11 cellular contexts compared by ENCODE assay signal in the genomic region with DNA sequence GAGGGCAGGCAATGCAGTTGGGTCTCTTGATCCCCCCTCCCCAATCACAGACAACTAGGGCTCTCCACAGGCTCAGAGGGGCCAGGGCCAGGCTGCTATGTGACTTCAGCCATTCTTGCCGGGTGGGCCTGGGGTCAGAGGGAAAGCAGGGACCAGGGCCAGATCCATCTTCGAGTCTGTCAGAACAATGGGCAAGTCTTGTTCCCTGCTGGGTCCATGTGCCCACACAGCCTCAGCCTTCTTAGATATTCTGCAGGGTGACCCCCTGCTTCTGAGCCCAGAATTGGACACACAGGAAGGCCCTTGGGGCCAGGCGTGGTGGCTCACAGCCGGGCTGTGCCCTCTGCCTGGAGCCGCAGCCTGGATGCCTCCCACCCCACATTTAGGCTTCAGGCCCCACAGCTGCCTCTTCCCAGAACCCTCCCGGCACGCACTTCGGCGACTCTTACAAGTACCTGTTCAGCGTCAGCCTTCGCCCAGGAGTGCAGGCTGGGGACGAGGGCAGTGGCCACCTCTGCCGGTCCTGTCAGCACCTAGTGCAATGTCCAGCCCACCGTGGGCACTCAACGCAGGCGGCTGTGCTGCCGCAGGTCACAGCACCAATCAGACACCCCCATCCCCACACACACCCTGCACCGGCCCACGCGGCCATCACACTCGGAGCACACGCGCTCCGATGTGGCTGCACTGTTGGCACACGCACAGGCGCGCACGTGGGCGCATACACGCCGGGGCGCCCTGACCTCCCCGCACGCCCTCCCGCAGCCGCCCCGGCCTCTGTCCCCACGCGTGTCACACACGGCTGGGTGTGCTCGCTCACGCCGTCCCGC. TPM values are rescaled to one million over a fixed set of nuclear protein-coding genes. Genes with fewer than 3 reads are reported as not detected.
DNase-seq lines count a peak whose midpoint lies in the region; ATAC-seq, FAIRE-seq and TF ChIP-seq lines count a peak whose summit lies in the region.
"Not testable (repeated sequence)": the region's sequence is repeated elsewhere in the genome, so short reads cannot be mapped to it uniquely, and the experiment has no call there.
"Had no signal": no experiment of that assay in that cellular context is flagged by ENCODE, and none has a peak within 500 bp of the region (broad histone marks: within the 10 kb centered on the region; RNA-seq: fewer than 3 reads in every experiment).

No MANE protein-coding gene starts in this region.

- peak overlapping the region; percentile 64 for H3K27ac ChIP-seq in endodermal cell (ENCODE audit: low read depth, low read length)
- H3K27ac ChIP-seq in layer of hippocampus (ENCODE audit: low read depth, low read length), result peak overlapping the region; percentile 30
- peak overlapping the region in 3 of 4 donors; percentile 32 to 67 (median 45) for H3K27ac ChIP-seq in pancreas
- H3K27ac ChIP-seq in upper lobe of left lung, result peak overlapping the region; percentile 82 to 96 (median 86)

- TF ChIP-seq POLR2A in upper lobe of left lung (IDR thresholded peaks at IDR 0.05), result not testable (repeated sequence)

- H3K9ac ChIP-seq in endodermal cell (ENCODE audit: extremely low read depth, low read length, poor library complexity, severe bottlenecking), result not testable (repeated sequence)

- FAIRE-seq in pancreas (lab: Jason Lieb, UNC), result not testable (repeated sequence)

- not testable (repeated sequence) for H3K36me3 Mint-ChIP-seq in WTC11; activated naive CD8-positive, alpha-beta T cell treated with anti-CD3 and anti-CD28 coated beads for 36 hours; endodermal cell (ENCODE audit: low read depth)

- H3K4me3 ChIP-seq in endodermal cell (ENCODE audit: low read length); pancreas; upper lobe of left lung: not testable (repeated sequence)

- H3K9me3 ChIP-seq in endodermal cell (ENCODE audit: control insufficient read depth, low read length); pancreas; upper lobe of left lung: not testable (repeated sequence)

- POLR2A ChIA-PET in WTC11 (lab: Charles Lee), result not testable (repeated sequence)

- ATAC-seq in WTC11, result peak; percentile 15; the same call in 1 of the 2 replicates
- ATAC-seq in pancreas, result peak; percentile 11 to 39 (median 32)
- ATAC-seq in upper lobe of left lung (ENCODE audit: low FRiP score in 2 of 2), result not testable (repeated sequence)

- WGBS in endodermal cell (ENCODE audit: insufficient coverage in 1 of 2, insufficient read length in 1 of 2), 2 experiments, result 79 to 91% methylated on average over 4 to 40 of the region's 44 CpGs
- 18 to 26% methylated on average over 28 to 44 of the region's 44 CpGs for WGBS in pancreas, 2 donors
- 51% methylated on average over 21 of the region's 44 CpGs; no CpG with 5 or more reads in 1 of the 2 donors for WGBS in upper lobe of left lung, 2 donors

- H3K27ac Mint-ChIP-seq in WTC11, result peak overlapping the region; percentile 70; the same call in 1 of the 2 replicates
- peak overlapping the region; percentile 91 for H3K27ac Mint-ChIP-seq in activated naive CD8-positive, alpha-beta T cell treated with anti-CD3 and anti-CD28 coated beads for 36 hours
- H3K27ac Mint-ChIP-seq in endodermal cell, result not testable (repeated sequence)

- not testable (repeated sequence) for TF ChIP-seq EP300 in upper lobe of left lung (IDR thresholded peaks at IDR 0.05)

- DNase-seq in DMS79 (lab: John Stamatoyannopoulos, UW), result peak; percentile 12
- DNase-seq in NCI-H2171 treated with DMSO at 0.1 percent for 48 hours (lab: John Stamatoyannopoulos, UW), result peak; percentile 46
- not testable (repeated sequence) for DNase-seq in WTC11 (ENCODE audit: low spot score); activated naive CD8-positive, alpha-beta T cell treated with anti-CD3 and anti-CD28 coated beads for 36 hours
- peak; percentile 53 for DNase-seq in endodermal cell
- DNase-seq in pancreas, result peak in 5 of 6 donors; percentile 45 to 81 (median 62)
- peak in 1 of 2 donors; percentile 66 for DNase-seq in upper lobe of left lung

- not testable (repeated sequence) for TF ChIP-seq CTCF in WTC11 (IDR thresholded peaks at IDR 0.05); endodermal cell (conservative IDR thresholded peaks at IDR 0.05); pancreas (IDR thresholded peaks at IDR 0.05); upper lobe of left lung (IDR thresholded peaks at IDR 0.05)

- not testable (repeated sequence) for H3K9me3 Mint-ChIP-seq in WTC11; activated naive CD8-positive, alpha-beta T cell treated with anti-CD3 and anti-CD28 coated beads for 36 hours
- H3K9me3 Mint-ChIP-seq in endodermal cell, result peaks cover 11% of the 10 kb centered on the region

- H3K4me1 Mint-ChIP-seq in WTC11 (peaks cover 12% of the 10 kb centered on the region), endodermal cell (peaks cover 21% of the 10 kb centered on the region)
- H3K4me1 Mint-ChIP-seq in activated naive CD8-positive, alpha-beta T cell treated with anti-CD3 and anti-CD28 coated beads for 36 hours, result peaks cover 40% of the 10 kb centered on the region

- not testable (repeated sequence) for H3K4me3 Mint-ChIP-seq in WTC11, endodermal cell
- peak overlapping the region; percentile 61 for H3K4me3 Mint-ChIP-seq in activated naive CD8-positive, alpha-beta T cell treated with anti-CD3 and anti-CD28 coated beads for 36 hours

- peaks cover 16% of the 10 kb centered on the region for H3K4me1 ChIP-seq in endodermal cell (ENCODE audit: control insufficient read depth, insufficient read depth, low read length)
- H3K4me1 ChIP-seq in pancreas, result peaks cover 19 to 46% (median 23%) of the 10 kb centered on the region in 3 donors
- peaks cover 43 to 57% (median 57%) of the 10 kb centered on the region in 4 donors for H3K4me1 ChIP-seq in upper lobe of left lung

- H3K36me3 ChIP-seq in endodermal cell (ENCODE audit: control insufficient read depth, insufficient read depth, low read length); pancreas: not testable (repeated sequence)
- peaks cover 0 to 17% (median 12%) of the 10 kb centered on the region in 4 donors for H3K36me3 ChIP-seq in upper lobe of left lung

- not testable (repeated sequence) for H3K27me3 ChIP-seq in endodermal cell (ENCODE audit: control insufficient read depth, insufficient read depth, low read length, poor library complexity, severe bottlenecking); layer of hippocampus (ENCODE audit: control insufficient read depth, insufficient read depth, low read length); pancreas; upper lobe of left lung

- not testable (repeated sequence) for H3K27me3 Mint-ChIP-seq in WTC11 (ENCODE audit: low read depth); activated naive CD8-positive, alpha-beta T cell treated with anti-CD3 and anti-CD28 coated beads for 36 hours; endodermal cell (ENCODE audit: insufficient read depth)

- CTCF ChIA-PET in WTC11 (lab: Charles Lee), result interaction anchor here (1.0 to 1.3 kb wide), 2 partner anchors 28 to 62 kb away, joined by 3 read pairs; a partner anchor contains a TSS

- intact Hi-C loops in pancreas (cut with DNase I), result not testable (repeated sequence)

RNA-seq across cellular contexts. Expression of a gene that starts 11.6 kb away (rescaled TPM):
- total RNA-seq in WTC11 (2021) (24.1 to 29.4 TPM (median 26.5 TPM) in 3 replicates), endodermal cell (10 to 100 TPM; 16.0 to 47.2 TPM), pancreas (10 to 100 TPM; 28.2 to 66.8 (median 41.5) TPM), upper lobe of left lung (10 to 100 TPM; 30.6 to 62.9 (median 45.2) TPM)
- 10 to 100 TPM; 21.0 to 25.8 TPM for total RNA-seq in activated naive CD8-positive, alpha-beta T cell treated with anti-CD3 and anti-CD28 coated beads for 36 hours
- 54.6 TPM for polyA plus RNA-seq in endodermal cell (2013, experiment 1 of 2)
- polyA plus RNA-seq in endodermal cell (2013, experiment 2 of 2), result 43.4 TPM
- polyA plus RNA-seq in pancreas, result 10 to 100 TPM; 37.2 to 42.1 TPM

RNA-seq across cellular contexts. Expression of a gene that starts 24.1 kb away (rescaled TPM):
- 44.0 to 50.0 TPM (median 46.1 TPM) in 3 replicates for total RNA-seq in WTC11 (2021)
- total RNA-seq in activated naive CD8-positive, alpha-beta T cell treated with anti-CD3 and anti-CD28 coated beads for 36 hours, result 10 to 100 TPM; 36.4 to 37.8 TPM
- 10 to 100 TPM; 42.1 to 42.7 TPM for total RNA-seq in endodermal cell
- polyA plus RNA-seq in endodermal cell (2013, experiment 1 of 2), result 46.3 TPM
- 42.2 TPM for polyA plus RNA-seq in endodermal cell (2013, experiment 2 of 2)
- total RNA-seq in pancreas, result 10 to 100 TPM; 11.8 to 18.1 (median 13.6) TPM
- polyA plus RNA-seq in pancreas, result 10 to 100 TPM; 44.7 to 54.4 TPM
- 10 to 100 TPM; 23.9 to 68.3 (median 31.0) TPM for total RNA-seq in upper lobe of left lung

RNA-seq across cellular contexts. Expression of a gene that starts 27.6 kb away (rescaled TPM):
- total RNA-seq in WTC11 (2021) (4.4 to 4.7 TPM (median 4.6 TPM) in 3 replicates), endodermal cell (10 to 100 TPM; 15.4 to 20.8 TPM), pancreas (10 to 100 TPM in 4 of 6 donors, 1 to 10 TPM in 2; 8.8 to 14.1 (median 12.1) TPM), upper lobe of left lung (10 to 100 TPM; 18.0 to 51.3 (median 23.9) TPM)
- total RNA-seq in activated naive CD8-positive, alpha-beta T cell treated with anti-CD3 and anti-CD28 coated beads for 36 hours, result 1 to 10 TPM; 5.4 to 6.1 TPM
- polyA plus RNA-seq in endodermal cell (2013, experiment 1 of 2), result 15.7 TPM
- polyA plus RNA-seq in endodermal cell (2013, experiment 2 of 2), result 13.5 TPM
- 10 to 100 TPM in 1 of 2 donors, 1 to 10 TPM in 1; 8.8 to 10.9 TPM for polyA plus RNA-seq in pancreas

RNA-seq across cellular contexts. Expression of a gene that starts 55.0 kb away (rescaled TPM):
- not detected in 3 replicates for total RNA-seq in WTC11 (2021)
- total RNA-seq in activated naive CD8-positive, alpha-beta T cell treated with anti-CD3 and anti-CD28 coated beads for 36 hours, result not detected
- not detected for total RNA-seq in endodermal cell
- not detected for polyA plus RNA-seq in endodermal cell (2013, experiment 1 of 2)
- polyA plus RNA-seq in endodermal cell (2013, experiment 2 of 2), result not detected
- total RNA-seq in pancreas, result not detected
- not detected for polyA plus RNA-seq in pancreas
- total RNA-seq in upper lobe of left lung, result not detected
- total RNA-seq: lower leg skin, ovary had no signal
- polyA plus RNA-seq: BJ, ovary had no signal

Comparison
In these comparisons a context has a peak if more than half of its experiments do, and no peak if none do; other contexts are left out.
1. H3K27ac ChIP-seq: peak in every context shown above with its lines; median percentile 86 in upper lobe of left lung; 64 in endodermal cell; 45 in pancreas; 30 in layer of hippocampus.